11 cellular contexts compared by ENCODE assay signal in genomic region chr5:35136386-35136785, GRCh38.
DNase-seq lines count a peak whose midpoint lies in the region; ATAC-seq, FAIRE-seq and TF ChIP-seq lines count a peak whose summit lies in the region.
"Had no signal": no experiment of that assay in that cellular context is flagged by ENCODE, and none has a peak within 500 bp of the region (broad histone marks: within the 10 kb centered on the region; RNA-seq: fewer than 3 reads in every experiment).

No MANE protein-coding gene starts in this region.

- no peaks in the 10 kb centered on the region for H3K9me3 Mint-ChIP-seq in astrocyte (ENCODE audit: unreplicated experiment)
- H3K9me3 Mint-ChIP-seq: brain had no signal

- H3K27ac ChIP-seq in astrocyte (ENCODE audit: low read depth, low read length) (peak overlapping the region; percentile 49), pancreas (no peak overlapping the region), WERI-Rb-1 (no peak overlapping the region)
- H3K27ac ChIP-seq: heart right ventricle had no signal

- H3K4me3 ChIP-seq in astrocyte (ENCODE audit: insufficient read depth, low read depth, low read length) (no peak overlapping the region), pancreas (no peak overlapping the region), WERI-Rb-1 (ENCODE audit: low read depth, low read length) (no peak overlapping the region)
- H3K4me3 ChIP-seq: heart right ventricle had no signal

- peaks cover 38% of the 10 kb centered on the region for H3K4me1 Mint-ChIP-seq in astrocyte (ENCODE audit: low read depth, unreplicated experiment)
- H3K4me1 Mint-ChIP-seq: brain had no signal

- H3K36me3 Mint-ChIP-seq in astrocyte (ENCODE audit: low read depth, unreplicated experiment) = no peaks in the 10 kb centered on the region
- H3K36me3 Mint-ChIP-seq: brain had no signal

- H3K27me3 Mint-ChIP-seq in astrocyte (ENCODE audit: low read depth, unreplicated experiment) = no peaks in the 10 kb centered on the region

- no peak overlapping the region for H2AFZ ChIP-seq in astrocyte (ENCODE audit: low read depth, low read length)

- H3K27me3 ChIP-seq in astrocyte (ENCODE audit: insufficient read depth, low read length) = no peaks in the 10 kb centered on the region
- H3K27me3 ChIP-seq in pancreas = no peaks in the 10 kb centered on the region
- peaks cover 70% of the 10 kb centered on the region for H3K27me3 ChIP-seq in WERI-Rb-1 (ENCODE audit: insufficient read depth, low read depth, severe bottlenecking)
- H3K27me3 ChIP-seq: heart right ventricle had no signal

- no peaks in the 10 kb centered on the region for H4K20me1 ChIP-seq in astrocyte (ENCODE audit: insufficient read depth, low read length)

- H3K79me2 ChIP-seq in astrocyte (ENCODE audit: insufficient read depth, low read length) = no peaks in the 10 kb centered on the region

- no peak overlapping the region for H3K9ac ChIP-seq in astrocyte (ENCODE audit: low read length)

- H3K4me3 Mint-ChIP-seq in astrocyte (ENCODE audit: unreplicated experiment) = no peak overlapping the region
- H3K4me3 Mint-ChIP-seq: brain had no signal

- H3K9me3 ChIP-seq in astrocyte (ENCODE audit: insufficient read depth, low read depth, low read length) (no peaks in the 10 kb centered on the region), pancreas (no peaks in the 10 kb centered on the region), WERI-Rb-1 (ENCODE audit: severe bottlenecking) (no peaks in the 10 kb centered on the region)

- peak overlapping the region; percentile 92 for H3K27ac Mint-ChIP-seq in astrocyte (ENCODE audit: unreplicated experiment)
- H3K27ac Mint-ChIP-seq: brain had no signal

- intact Hi-C loops in pancreas (cut with DNase I) (no loop called here), posterior vena cava (cut with DNase I) (no loop called here)

- ATAC-seq in HG03432 (IDR thresholded peaks at IDR 0.05; ENCODE audit: unreplicated experiment) = peak; percentile 69
- ATAC-seq in pancreas = no peak
- ATAC-seq in GM21360 (IDR thresholded peaks at IDR 0.05; ENCODE audit: unreplicated experiment) = no peak
- ATAC-seq: HCT116, heart right ventricle had no signal

- H3K4me2 ChIP-seq in astrocyte (ENCODE audit: low read length) = peak overlapping the region; percentile 61

- H3K36me3 ChIP-seq in astrocyte (ENCODE audit: insufficient read depth, low read length) (no peaks in the 10 kb centered on the region), pancreas (no peaks in the 10 kb centered on the region), WERI-Rb-1 (no peaks in the 10 kb centered on the region)
- H3K36me3 ChIP-seq: heart right ventricle had no signal

- H3K4me1 ChIP-seq in astrocyte (ENCODE audit: insufficient read depth, low read length) (peaks cover 15% of the 10 kb centered on the region), pancreas (no peaks in the 10 kb centered on the region)
- H3K4me1 ChIP-seq: heart right ventricle had no signal

- TF ChIP-seq CTCF in astrocyte (IDR thresholded peaks at IDR 0.05; ENCODE audit: insufficient read depth, low read depth, low read length) (no peak), pancreas (IDR thresholded peaks at IDR 0.05) (no peak), WERI-Rb-1 (IDR thresholded peaks at IDR 0.05; ENCODE audit: low read depth, low read length) (no peak)

- 82 to 92% methylated on average over 4 of the region's 4 CpGs for WGBS in pancreas, 2 donors

- peak; percentile 95 for FAIRE-seq in astrocyte (lab: Jason Lieb, UNC)
- FAIRE-seq in pancreas (lab: Jason Lieb, UNC) = no peak

- peak; percentile 98 for DNase-seq in GM04503 (ENCODE audit: low read depth)
- DNase-seq in astrocyte (ENCODE audit: low read depth) = peak; percentile 77
- DNase-seq in non-pigmented ciliary epithelial cell (ENCODE audit: low read depth) = peak; percentile 60
- DNase-seq in pancreas = no peak
- no peak for DNase-seq in posterior vena cava (ENCODE audit: low spot score)
- DNase-seq in WERI-Rb-1 = no peak
- DNase-seq: heart right ventricle had no signal

Comparison
In these comparisons a context has a peak if more than half of its experiments do, and no peak if none do; other contexts are left out.
1. DNase-seq: peak in GM04503 (single experiment), astrocyte (single experiment) and non-pigmented ciliary epithelial cell (single experiment); none in pancreas (0 of 6), posterior vena cava (single experiment) and WERI-Rb-1 (single experiment).